Comparison of ENCODE assay signal across 8 cellular contexts in the genomic region with DNA sequence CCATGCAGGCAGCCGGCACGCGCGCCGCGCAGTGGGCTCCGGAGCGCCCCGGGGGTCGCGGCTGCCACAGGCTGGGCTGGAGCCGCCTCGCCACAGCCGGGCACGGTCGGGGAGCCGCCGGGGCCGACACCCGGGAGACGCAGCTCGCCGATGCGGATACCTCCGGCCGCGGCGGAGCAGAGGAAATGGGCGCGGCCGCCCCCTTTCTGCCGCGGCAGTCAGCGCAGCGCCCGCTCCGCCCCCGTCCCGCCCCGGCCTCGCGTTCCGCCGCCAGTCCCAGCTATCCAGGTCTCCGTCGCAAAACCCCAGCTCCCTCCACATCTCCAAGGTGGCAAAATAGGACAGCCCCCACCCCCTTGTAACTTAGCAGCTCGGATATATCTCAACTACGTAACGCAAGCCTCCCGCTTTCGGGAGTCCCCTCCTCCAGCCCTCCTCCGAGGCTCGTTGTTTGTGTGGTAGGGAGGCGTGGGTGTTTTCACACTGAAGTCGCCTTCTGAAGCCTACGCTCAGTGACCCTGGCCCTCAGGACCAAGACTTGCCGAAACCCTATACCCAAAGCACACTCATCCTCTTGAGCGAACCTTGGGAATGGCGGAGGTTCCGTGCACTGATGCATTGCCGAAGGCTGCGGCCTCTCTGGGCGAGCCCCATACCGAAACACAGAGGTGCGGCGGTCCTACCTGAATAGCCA. TPM values are rescaled to one million over a fixed set of nuclear protein-coding genes. Genes with fewer than 3 reads are reported as not detected.
DNase-seq lines count a peak whose midpoint lies in the region; ATAC-seq and TF ChIP-seq lines count a peak whose summit lies in the region.

A gene with protein sequence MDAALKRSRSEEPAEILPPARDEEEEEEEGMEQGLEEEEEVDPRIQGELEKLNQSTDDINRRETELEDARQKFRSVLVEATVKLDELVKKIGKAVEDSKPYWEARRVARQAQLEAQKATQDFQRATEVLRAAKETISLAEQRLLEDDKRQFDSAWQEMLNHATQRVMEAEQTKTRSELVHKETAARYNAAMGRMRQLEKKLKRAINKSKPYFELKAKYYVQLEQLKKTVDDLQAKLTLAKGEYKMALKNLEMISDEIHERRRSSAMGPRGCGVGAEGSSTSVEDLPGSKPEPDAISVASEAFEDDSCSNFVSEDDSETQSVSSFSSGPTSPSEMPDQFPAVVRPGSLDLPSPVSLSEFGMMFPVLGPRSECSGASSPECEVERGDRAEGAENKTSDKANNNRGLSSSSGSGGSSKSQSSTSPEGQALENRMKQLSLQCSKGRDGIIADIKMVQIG (minus strand): TSS at position 182 of the 694 bp plus-strand sequence. CDS start 178 bp downstream, at position 4.

- H3K27me3 Mint-ChIP-seq in progenitor cell of endocrine pancreas = peaks cover 12% of the 10 kb centered on the region

- no peaks in the 10 kb centered on the region for H3K9me3 Mint-ChIP-seq in progenitor cell of endocrine pancreas (ENCODE audit: low read depth)

- peak within 1 kb of the TSS; percentile 88 for H3K4me3 Mint-ChIP-seq in progenitor cell of endocrine pancreas (ENCODE audit: low read depth)

- peak; percentile 70 for ATAC-seq in GM21529 (IDR thresholded peaks at IDR 0.05; ENCODE audit: unreplicated experiment)

- no peaks in the 10 kb centered on the region for H3K9me3 ChIP-seq in left ventricle myocardium inferior (replicated peaks)
- H3K9me3 ChIP-seq in uterus = no peaks in the 10 kb centered on the region

- intact Hi-C loops in T-helper 1 cell treated with Interleukin-12 subunit alpha and Interleukin-12 subunit beta and Interleukin-4 antibody, amounts not matched to agents 30 ng/mL and 1 ng/mL, for 36 hours (cut with micrococcal nuclease) = loop anchor here (1.0 to 2.0 kb wide), 11 partner anchors 22 to 269 kb away; partner anchors contain the start of genes BTD, CAPN7, EAF1 and HACL1
- intact Hi-C loops in left ventricle myocardium inferior (cut with micrococcal nuclease) = loop anchor here (2.0 kb wide), 1 partner anchor 64 kb away; no protein-coding TSS in a partner anchor
- intact Hi-C loops in uterus (cut with DNase I; ENCODE audit: low total_unique reads) = loop anchor here (2.0 kb wide), 1 partner anchor 64 kb away; no protein-coding TSS in a partner anchor

- H3K27ac ChIP-seq in left ventricle myocardium inferior (replicated peaks) (peak within 1 kb of the TSS; percentile 85), uterus (peak within 1 kb of the TSS; percentile 93 to 97)

- H3K36me3 Mint-ChIP-seq in progenitor cell of endocrine pancreas (ENCODE audit: insufficient read depth) = no peaks in the 10 kb centered on the region

- H3K27me3 ChIP-seq in left ventricle myocardium inferior (ENCODE audit: low read depth) = no peaks in the 10 kb centered on the region
- H3K27me3 ChIP-seq in uterus = no peaks in the 10 kb centered on the region

- peak within 1 kb of the TSS; percentile 91 for H3K27ac Mint-ChIP-seq in progenitor cell of endocrine pancreas

- DNase-seq in EH (ENCODE audit: low read depth) = peak; percentile 70
- DNase-seq in KG1 (lab: John Stamatoyannopoulos, UW) = peak; percentile 59
- DNase-seq in amniotic stem cell (lab: John Stamatoyannopoulos, UW) = peak; percentile 77
- peak; percentile 78 for DNase-seq in left ventricle myocardium inferior
- peak; percentile 60 for DNase-seq in progenitor cell of endocrine pancreas (ENCODE audit: low spot score, unreplicated experiment)
- DNase-seq in uterus = peak; percentile 73 to 83

- H3K36me3 ChIP-seq in left ventricle myocardium inferior (no peaks in the 10 kb centered on the region), uterus (no peaks in the 10 kb centered on the region)

- H3K4me3 ChIP-seq in left ventricle myocardium inferior = peak within 1 kb of the TSS; percentile 89
- H3K4me3 ChIP-seq in uterus = peak within 1 kb of the TSS; percentile 72 to 95

- peak; percentile 91 for TF ChIP-seq CTCF in left ventricle myocardium inferior (IDR thresholded peaks at IDR 0.05; ENCODE audit: borderline replicate concordance)
- peak; percentile 66 for TF ChIP-seq CTCF in progenitor cell of endocrine pancreas (IDR thresholded peaks at IDR 0.05; ENCODE audit: unreplicated experiment)
- TF ChIP-seq CTCF in uterus (IDR thresholded peaks at IDR 0.05) = peak; percentile 75 to 96 (median 91)

- peak in 1 of 2 donors; percentile 90 for TF ChIP-seq POLR2A in uterus (IDR thresholded peaks at IDR 0.05)

- H3K4me1 ChIP-seq in left ventricle myocardium inferior (peaks cover 51% of the 10 kb centered on the region), uterus (peaks cover 17 to 19% of the 10 kb centered on the region in 2 donors)

- H3K4me1 Mint-ChIP-seq in progenitor cell of endocrine pancreas (ENCODE audit: low read depth) = peaks cover 18% of the 10 kb centered on the region

RNA-seq across cellular contexts. Expression of the gene that starts here (rescaled TPM):
- 103 and 104 TPM in 2 replicates for total RNA-seq in T-helper 1 cell treated with Interleukin-12 subunit alpha and Interleukin-12 subunit beta and Interleukin-4 antibody, amounts not matched to agents 30 ng/mL and 1 ng/mL, for 36 hours
- total RNA-seq in left ventricle myocardium inferior = 8.8 TPM
- total RNA-seq in progenitor cell of endocrine pancreas = 11.6 and 14.7 TPM in 2 replicates
- total RNA-seq in uterus = 100 to 1,000 TPM in 1 of 4 donors, 10 to 100 TPM in 3; 58.8 to 154 (median 75.5) TPM

Comparison
In these comparisons a context has a peak if more than half of its experiments do, and no peak if none do; other contexts are left out.
1. Peak in every context shown above with its lines: DNase-seq, ATAC-seq, H3K4me3 ChIP-seq and H3K27ac ChIP-seq.